ENCODE assay signal across 8 cellular contexts in the genomic region with DNA sequence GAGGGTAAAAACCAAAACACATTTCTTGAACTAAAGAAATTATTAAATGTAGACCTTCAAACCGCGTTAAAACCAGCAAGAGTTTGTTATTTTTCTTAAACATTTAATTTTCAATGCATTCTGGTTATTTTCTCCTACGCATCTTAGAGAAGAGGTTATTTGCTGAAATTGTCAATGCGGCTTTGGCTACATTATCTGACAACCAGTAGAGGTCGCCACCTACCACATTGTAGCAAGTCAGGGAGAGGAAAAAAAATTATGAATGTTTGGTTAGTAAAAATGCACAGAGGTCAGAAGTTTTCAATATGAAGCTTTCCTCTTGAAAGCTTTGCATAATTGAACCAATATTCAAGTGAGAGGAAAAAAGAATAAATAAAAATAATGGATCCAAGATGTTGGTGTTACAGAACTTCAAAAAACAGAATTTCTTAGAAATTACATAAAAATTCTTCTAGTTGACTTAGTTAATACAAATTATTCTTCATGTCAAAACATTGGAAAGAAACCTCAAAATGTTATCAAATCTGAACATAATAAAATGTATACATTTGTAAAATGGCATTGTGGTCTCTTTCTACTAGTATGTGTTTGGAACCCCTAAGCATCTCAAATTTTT.
DNase-seq lines count a peak whose midpoint lies in the region; ATAC-seq and TF ChIP-seq lines count a peak whose summit lies in the region.

No MANE protein-coding gene starts in this region.

- peaks cover 5% of the 10 kb centered on the region for H3K27me3 Mint-ChIP-seq in activated CD4-positive, alpha-beta T cell treated with anti-CD3 and anti-CD28 coated beads for 36 hours

- H3K4me1 Mint-ChIP-seq in activated CD4-positive, alpha-beta T cell treated with anti-CD3 and anti-CD28 coated beads for 36 hours = no peaks in the 10 kb centered on the region

- 0 out of 2 replicates have a peak, but pooled peaks cover 3% of the 10 kb centered on the region for H3K27me3 ChIP-seq in OCI-LY3 (ENCODE audit: low read depth, low read length)

- no peak overlapping the region for H3K4me3 ChIP-seq in OCI-LY3 (ENCODE audit: low read length)

- peak; percentile 45 for DNase-seq in activated CD4-positive, alpha-beta T cell treated with anti-CD3 and anti-CD28 coated beads for 36 hours
- DNase-seq in activated CD4-positive, alpha-beta T cell treated with anti-CD3 and anti-CD28 coated beads for 1 hour = no peak
- DNase-seq in HuH-7.5 (ENCODE audit: low spot score) (peak; percentile 8), cerebellar cortex (ENCODE audit: low spot score) (peak; percentile 78), lung microvascular endothelial cell (ENCODE audit: low read depth in 2 of 2) (peak; percentile 78 to 80), GF-D8 (lab: John Stamatoyannopoulos, UW) (no peak)

- intact Hi-C loops in activated CD4-positive, alpha-beta T cell treated with anti-CD3 and anti-CD28 coated beads for 36 hours (cut with DNase I, micrococcal nuclease) = loop anchor here (1.0 to 5.0 kb wide), 5 partner anchors 158 to 1976 kb away; a partner anchor contains a TSS

- POLR2A ChIA-PET in activated CD4-positive, alpha-beta T cell treated with anti-CD3 and anti-CD28 coated beads for 36 hours (lab: Charles Lee) = no interaction called here

- H3K9me3 ChIP-seq in OCI-LY3 (ENCODE audit: insufficient read depth, low read length) = no peaks in the 10 kb centered on the region

- CTCF ChIA-PET in activated CD4-positive, alpha-beta T cell treated with anti-CD3 and anti-CD28 coated beads for 36 hours (lab: Charles Lee) = interaction anchor here (1.1 kb wide), 1 partner anchor 859 kb away, joined by 3 read pairs; no protein-coding TSS in a partner anchor

- H3K36me3 Mint-ChIP-seq in activated CD4-positive, alpha-beta T cell treated with anti-CD3 and anti-CD28 coated beads for 36 hours (ENCODE audit: low read depth) = no peaks in the 10 kb centered on the region

- no peak overlapping the region for H3K9ac ChIP-seq in OCI-LY3 (ENCODE audit: low read length)

- H3K4me3 Mint-ChIP-seq in activated CD4-positive, alpha-beta T cell treated with anti-CD3 and anti-CD28 coated beads for 36 hours = no peak overlapping the region

- TF ChIP-seq CTCF in OCI-LY3 (IDR thresholded peaks at IDR 0.05; ENCODE audit: low read depth, low read length) = peak; percentile 92

- H2AFZ ChIP-seq in OCI-LY3 (ENCODE audit: low read depth, low read length) = no peak overlapping the region

- no peaks in the 10 kb centered on the region for H3K79me2 ChIP-seq in OCI-LY3 (ENCODE audit: low read length)

- H3K4me2 ChIP-seq in OCI-LY3 (ENCODE audit: low read length) = peak overlapping the region; percentile 46

- H3K27ac Mint-ChIP-seq in activated CD4-positive, alpha-beta T cell treated with anti-CD3 and anti-CD28 coated beads for 36 hours = no peak overlapping the region

- no peaks in the 10 kb centered on the region for H3K9me3 Mint-ChIP-seq in activated CD4-positive, alpha-beta T cell treated with anti-CD3 and anti-CD28 coated beads for 36 hours (ENCODE audit: low read depth)

- no peaks in the 10 kb centered on the region for H3K36me3 ChIP-seq in OCI-LY3 (replicated peaks; ENCODE audit: low read depth, low read length)

- peak; percentile 47 for ATAC-seq in activated CD4-positive, alpha-beta T cell treated with anti-CD3 and anti-CD28 coated beads for 36 hours
- peak; percentile 70 for ATAC-seq in GM21447 (IDR thresholded peaks at IDR 0.05; ENCODE audit: unreplicated experiment)

- H3K27ac ChIP-seq in OCI-LY3 (ENCODE audit: low read length) = no peak overlapping the region

- H4K20me1 ChIP-seq in OCI-LY3 (ENCODE audit: insufficient read depth, low read length) = no peaks in the 10 kb centered on the region

- peaks cover 10% of the 10 kb centered on the region; the same call in 1 of the 2 replicates for H3K4me1 ChIP-seq in OCI-LY3 (ENCODE audit: low read length)

Comparison
In these comparisons a context has a peak if more than half of its experiments do, and no peak if none do; other contexts are left out.
1. DNase-seq: peak in activated CD4-positive, alpha-beta T cell treated with anti-CD3 and anti-CD28 coated beads for 36 hours (single experiment), HuH-7.5 (single experiment), cerebellar cortex (single experiment) and lung microvascular endothelial cell (2 of 2); none in activated CD4-positive, alpha-beta T cell treated with anti-CD3 and anti-CD28 coated beads for 1 hour (single experiment) and GF-D8 (single experiment).